In genomic region chr6:76852776-76853175, GRCh38 we compare ENCODE assay signal across 18 cellular contexts.
DNase-seq lines count a peak whose midpoint lies in the region; ATAC-seq and TF ChIP-seq lines count a peak whose summit lies in the region.
"Had no signal": no experiment of that assay in that cellular context is flagged by ENCODE, and none has a peak within 500 bp of the region (broad histone marks: within the 10 kb centered on the region; RNA-seq: fewer than 3 reads in every experiment).

No MANE protein-coding gene starts in this region.

- ATAC-seq in HG03432 (IDR thresholded peaks at IDR 0.05; ENCODE audit: unreplicated experiment) = peak; percentile 63
- ATAC-seq: right cardiac atrium had no signal

- WGBS in smooth muscle cell (ENCODE audit: low lambda C conversion rate) = 21% methylated on average over 1 of the region's 1 CpG

- H4K20me1 ChIP-seq in smooth muscle cell (ENCODE audit: low read depth) = no peaks in the 10 kb centered on the region

- H3K4me2 ChIP-seq in smooth muscle cell = peak overlapping the region; percentile 79
- H3K4me2 ChIP-seq: hepatocyte had no signal

- intact Hi-C loops in posterior cingulate gyrus (cut with DNase I) = no loop called here

- H3K36me3 ChIP-seq in smooth muscle cell (ENCODE audit: low read depth) = no peaks in the 10 kb centered on the region
- H3K36me3 ChIP-seq in effector memory CD4-positive, alpha-beta T cell (ENCODE audit: control insufficient read depth, insufficient read depth, low read length) = no peaks in the 10 kb centered on the region
- H3K36me3 ChIP-seq: left ventricle myocardium inferior had no signal

- H3K27ac ChIP-seq in smooth muscle cell (ENCODE audit: low read depth) = peak overlapping the region; percentile 8
- H3K27ac ChIP-seq in effector memory CD4-positive, alpha-beta T cell (ENCODE audit: insufficient read depth, low read length, poor library complexity, severe bottlenecking) = no peak overlapping the region
- H3K27ac ChIP-seq: epithelial cell of prostate, hepatocyte, left ventricle myocardium inferior had no signal

- H3K4me3 ChIP-seq in fibroblast of mammary gland (ENCODE audit: control insufficient read depth, low read depth, low read length) = no peak overlapping the region
- H3K4me3 ChIP-seq in smooth muscle cell = peak overlapping the region; percentile 22
- no peak overlapping the region for H3K4me3 ChIP-seq in effector memory CD4-positive, alpha-beta T cell (ENCODE audit: insufficient read depth, low read depth, low read length, poor library complexity, severe bottlenecking)
- H3K4me3 ChIP-seq: hepatocyte, left ventricle myocardium inferior had no signal

- DNase-seq in RPMI7951 (ENCODE audit: low read depth) (peak; percentile 64), fibroblast of mammary gland (ENCODE audit: low read depth) (peak; percentile 12), smooth muscle cell (lab: John Stamatoyannopoulos, UW; ENCODE audit: unreplicated experiment) (no peak), mucosa of gallbladder (ENCODE audit: low spot score) (no peak), posterior cingulate gyrus (no peak)
- DNase-seq in effector memory CD4-positive, alpha-beta T cell = no peak
- DNase-seq: CD4-positive, alpha-beta T cell; cerebellar nuclear complex; left ventricle myocardium inferior; NCI-H146; NCI-H524; nephron progenitor cell; right cardiac atrium; stimulated activated CD4-positive, alpha-beta T cell treated with anti-CD3 and anti-CD28 coated beads, Interleukin-4, amount 100 ng/mL, for 24 hours; T-helper 1 cell had no signal

- no peaks in the 10 kb centered on the region for H3K4me1 ChIP-seq in smooth muscle cell (ENCODE audit: low read depth)
- no peaks in the 10 kb centered on the region for H3K4me1 ChIP-seq in effector memory CD4-positive, alpha-beta T cell (ENCODE audit: control insufficient read depth, insufficient read depth, low read length, poor library complexity, severe bottlenecking)

- H3K27me3 ChIP-seq in smooth muscle cell (ENCODE audit: low read depth) = no peaks in the 10 kb centered on the region
- no peaks in the 10 kb centered on the region for H3K27me3 ChIP-seq in effector memory CD4-positive, alpha-beta T cell (replicated peaks; ENCODE audit: control insufficient read depth, insufficient read depth, low read length, poor library complexity, severe bottlenecking)
- H3K27me3 ChIP-seq: hepatocyte had no signal

- no peaks in the 10 kb centered on the region for H3F3A ChIP-seq in smooth muscle cell (ENCODE audit: low read depth)

- H3K9ac ChIP-seq in smooth muscle cell (ENCODE audit: low read depth) = no peak overlapping the region

- no peaks in the 10 kb centered on the region for H3K9me3 ChIP-seq in smooth muscle cell (replicated peaks; ENCODE audit: low read depth)
- no peaks in the 10 kb centered on the region for H3K9me3 ChIP-seq in effector memory CD4-positive, alpha-beta T cell (ENCODE audit: control insufficient read depth, low read length)
- H3K9me3 ChIP-seq: left ventricle myocardium inferior had no signal

- H3K79me2 ChIP-seq in smooth muscle cell (ENCODE audit: low read depth) = no peaks in the 10 kb centered on the region
- H3K79me2 ChIP-seq: hepatocyte had no signal

- no peak for TF ChIP-seq CTCF in fibroblast of mammary gland (conservative IDR thresholded peaks at IDR 0.05; ENCODE audit: control insufficient read depth, insufficient read depth, low read depth, low read length)
- TF ChIP-seq CTCF in smooth muscle cell (IDR thresholded peaks at IDR 0.05; ENCODE audit: borderline replicate concordance, insufficient read depth, poor library complexity, severe bottlenecking) = no peak

- H2AFZ ChIP-seq in smooth muscle cell (ENCODE audit: low read depth) = peak overlapping the region; percentile 46
- H2AFZ ChIP-seq: hepatocyte had no signal

Comparison
In these comparisons a context has a peak if more than half of its experiments do, and no peak if none do; other contexts are left out.
1. DNase-seq: peak in RPMI7951 (single experiment) and fibroblast of mammary gland (single experiment); none in smooth muscle cell (single experiment), mucosa of gallbladder (single experiment), effector memory CD4-positive, alpha-beta T cell (0 of 3) and posterior cingulate gyrus (0 of 10).